Comparison of ENCODE assay signal across 7 cellular contexts in the genomic region with DNA sequence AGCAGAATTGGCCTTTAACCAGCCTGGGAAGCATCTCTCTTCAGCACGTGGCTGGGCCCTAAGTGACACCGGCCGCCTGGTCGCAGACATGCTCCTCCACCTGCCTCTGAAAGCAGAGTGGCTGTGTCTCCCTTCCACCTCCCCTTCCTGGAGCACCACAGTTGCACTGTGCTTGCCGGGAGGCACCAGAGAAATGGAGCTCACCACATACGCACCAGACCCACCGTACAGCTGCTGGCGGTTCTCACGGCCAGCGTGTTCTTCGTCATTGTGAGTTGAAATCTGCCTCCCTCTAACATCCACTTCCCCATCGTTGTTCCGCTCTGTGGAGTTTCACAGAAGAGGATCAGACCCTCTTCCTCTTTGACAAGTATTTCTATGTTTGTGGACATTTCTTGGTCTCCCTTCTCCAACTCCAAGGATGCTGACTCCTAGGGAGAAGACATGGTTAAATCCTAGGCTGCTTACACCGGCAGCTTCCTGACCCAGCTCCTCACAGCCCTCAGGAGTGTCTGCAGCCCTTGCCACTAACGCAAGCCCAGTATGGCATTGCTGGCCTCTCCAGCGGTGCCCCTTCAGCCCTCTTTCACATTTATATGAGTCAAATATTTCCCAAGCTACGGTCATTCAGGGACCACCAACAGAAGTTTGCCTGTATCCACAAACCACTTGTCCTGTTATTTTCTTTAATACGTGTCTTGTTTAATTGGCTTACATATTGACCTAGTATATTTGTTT. TPM values are rescaled to one million over a fixed set of nuclear protein-coding genes. Genes with fewer than 3 reads are reported as not detected.
"Had no signal": no experiment of that assay in that cellular context is flagged by ENCODE, and none has a peak within 500 bp of the region (broad histone marks: within the 10 kb centered on the region; RNA-seq: fewer than 3 reads in every experiment).

No MANE protein-coding gene starts in this region.

- H3K27me3 Mint-ChIP-seq: activated naive CD4-positive, alpha-beta T cell treated with anti-CD3 and anti-CD28 coated beads, Interleukin-2, amount 50 U/mL, for 24 hours had no signal

- H3K9me3 Mint-ChIP-seq: activated naive CD4-positive, alpha-beta T cell treated with anti-CD3 and anti-CD28 coated beads, Interleukin-2, amount 50 U/mL, for 24 hours; activated T-cell treated with anti-CD3 and anti-CD28 coated beads, Interleukin-2, amount 50 U/mL, for 72 hours had no signal

- ATAC-seq: activated T-cell treated with anti-CD3 and anti-CD28 coated beads, Interleukin-2, amount 50 U/mL, for 72 hours had no signal

- H3K4me3 Mint-ChIP-seq: activated naive CD4-positive, alpha-beta T cell treated with anti-CD3 and anti-CD28 coated beads, Interleukin-2, amount 50 U/mL, for 24 hours; activated T-cell treated with anti-CD3 and anti-CD28 coated beads, Interleukin-2, amount 50 U/mL, for 72 hours had no signal

- H3K27ac Mint-ChIP-seq: activated naive CD4-positive, alpha-beta T cell treated with anti-CD3 and anti-CD28 coated beads, Interleukin-2, amount 50 U/mL, for 24 hours; activated T-cell treated with anti-CD3 and anti-CD28 coated beads, Interleukin-2, amount 50 U/mL, for 72 hours had no signal

- DNase-seq: activated CD4-positive, alpha-beta T cell treated with anti-CD3 and anti-CD28 coated beads for 4 hours; activated T-cell treated with anti-CD3 and anti-CD28 coated beads, Interleukin-2, amount 50 U/mL, for 72 hours; NCI-H1694; NCI-H2171 treated with DMSO at 0.1 percent for 48 hours; NCI-H526 had no signal

- H3K36me3 Mint-ChIP-seq: activated naive CD4-positive, alpha-beta T cell treated with anti-CD3 and anti-CD28 coated beads, Interleukin-2, amount 50 U/mL, for 24 hours had no signal

RNA-seq across cellular contexts. Expression of gene KRT5, which starts 11.5 kb away (rescaled TPM):
- total RNA-seq: activated T-cell treated with anti-CD3 and anti-CD28 coated beads, Interleukin-2, amount 50 U/mL, for 72 hours had no signal

RNA-seq across cellular contexts. Expression of gene KRT71, which starts 21.2 kb away (rescaled TPM):
- total RNA-seq: activated T-cell treated with anti-CD3 and anti-CD28 coated beads, Interleukin-2, amount 50 U/mL, for 72 hours; astrocyte had no signal

RNA-seq across cellular contexts. Expression of gene KRT6A, which starts 38.7 kb away (rescaled TPM):
- total RNA-seq: activated T-cell treated with anti-CD3 and anti-CD28 coated beads, Interleukin-2, amount 50 U/mL, for 72 hours had no signal

RNA-seq across cellular contexts. Expression of gene KRT74, which starts 41.9 kb away (rescaled TPM):
- total RNA-seq: astrocyte had no signal

RNA-seq across cellular contexts. Expression of gene KRT6C, which starts 58.1 kb away (rescaled TPM):
- total RNA-seq: activated T-cell treated with anti-CD3 and anti-CD28 coated beads, Interleukin-2, amount 50 U/mL, for 72 hours; astrocyte had no signal
